Comparison of ENCODE assay signal across 14 cellular contexts in the genomic region with DNA sequence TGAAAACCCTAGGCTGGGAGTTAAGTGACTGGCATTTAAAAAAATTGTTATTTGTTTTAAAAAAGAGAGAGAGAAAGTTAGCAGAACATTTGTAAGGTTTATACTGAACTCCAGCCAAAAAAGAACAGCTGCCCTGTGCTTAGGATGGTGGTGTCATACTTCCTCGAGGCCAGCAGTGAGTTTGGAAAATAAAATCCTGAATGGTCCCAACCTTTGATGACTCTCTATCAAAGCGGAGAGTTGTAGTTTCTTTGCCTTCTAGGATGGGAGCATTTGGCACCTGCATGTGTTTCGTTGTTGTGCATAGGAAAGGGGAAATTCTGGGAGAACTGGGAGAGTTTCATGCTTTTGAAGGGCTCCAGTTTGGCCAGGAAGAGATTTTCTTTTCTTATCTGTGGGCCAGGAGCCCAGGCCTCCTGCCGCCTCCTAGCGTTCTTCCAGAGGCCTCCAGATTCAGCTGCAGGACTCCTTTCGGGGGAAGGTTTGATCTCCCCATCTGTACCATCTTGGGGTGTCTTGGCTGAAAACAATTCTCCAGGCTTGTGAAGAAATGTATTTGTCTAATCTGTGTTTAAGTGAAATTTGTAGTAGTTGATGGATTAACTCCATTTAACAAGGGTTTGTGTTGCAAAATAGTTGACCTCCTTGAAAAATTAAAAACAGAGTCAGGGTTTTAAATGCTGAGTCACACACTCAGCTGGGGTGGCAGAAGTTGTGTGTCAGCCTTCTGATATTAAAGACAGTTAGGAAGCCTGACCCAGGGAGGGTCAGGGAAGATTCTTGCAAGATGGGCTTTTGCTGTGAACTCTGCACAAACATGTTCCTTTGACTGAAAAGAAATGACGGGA.
A peak's percentile ranks its signal among the peaks of the same experiment; 100 is the strongest.
DNase-seq lines count a peak whose midpoint lies in the region; FAIRE-seq and TF ChIP-seq lines count a peak whose summit lies in the region.
"Had no signal": no experiment of that assay in that cellular context is flagged by ENCODE, and none has a peak within 500 bp of the region (broad histone marks: within the 10 kb centered on the region; RNA-seq: fewer than 3 reads in every experiment).

No MANE protein-coding gene starts in this region.

- no peaks in the 10 kb centered on the region for H4K20me1 ChIP-seq in astrocyte (ENCODE audit: insufficient read depth, low read length)

- H3K27ac Mint-ChIP-seq in astrocyte (ENCODE audit: unreplicated experiment): peak overlapping the region; percentile 16
- no peak overlapping the region for H3K27ac Mint-ChIP-seq in activated CD4-positive, alpha-beta T cell treated with anti-CD3 and anti-CD28 coated beads, Interleukin-2, amount 10 ng/mL, durations not matched to agents 24 days and 14 days
- H3K27ac Mint-ChIP-seq: activated CD4-positive, alpha-beta memory T cell treated with anti-CD3 and anti-CD28 coated beads for 36 hours; T-helper 17 cell had no signal

- H3K4me3 ChIP-seq in astrocyte (ENCODE audit: insufficient read depth, low read depth, low read length) (no peak overlapping the region), fibroblast of villous mesenchyme (ENCODE audit: low read depth, low read length) (no peak overlapping the region), skeletal muscle cell (ENCODE audit: low read depth, low read length) (no peak overlapping the region)

- FAIRE-seq in astrocyte (lab: Jason Lieb, UNC): no peak

- no peak overlapping the region for H3K9ac ChIP-seq in astrocyte (ENCODE audit: low read length)

- H3K4me1 Mint-ChIP-seq in astrocyte (ENCODE audit: low read depth, unreplicated experiment): peaks cover 19% of the 10 kb centered on the region
- H3K4me1 Mint-ChIP-seq in activated CD4-positive, alpha-beta T cell treated with anti-CD3 and anti-CD28 coated beads, Interleukin-2, amount 10 ng/mL, durations not matched to agents 24 days and 14 days: no peaks in the 10 kb centered on the region
- H3K4me1 Mint-ChIP-seq: T-helper 17 cell had no signal

- H3K27ac ChIP-seq in astrocyte (ENCODE audit: low read depth, low read length): no peak overlapping the region
- H3K27ac ChIP-seq: HL-60 had no signal

- H3K9me3 ChIP-seq in astrocyte (ENCODE audit: insufficient read depth, low read depth, low read length): no peaks in the 10 kb centered on the region

- TF ChIP-seq CTCF in astrocyte (IDR thresholded peaks at IDR 0.05; ENCODE audit: insufficient read depth, low read depth, low read length) (no peak), fibroblast of villous mesenchyme (IDR thresholded peaks at IDR 0.05; ENCODE audit: insufficient read depth, low read depth, low read length) (peak; percentile 36)

- no peaks in the 10 kb centered on the region for H3K27me3 ChIP-seq in astrocyte (ENCODE audit: insufficient read depth, low read length)

- no peak overlapping the region for H3K4me3 Mint-ChIP-seq in astrocyte (ENCODE audit: unreplicated experiment)
- H3K4me3 Mint-ChIP-seq in activated CD4-positive, alpha-beta T cell treated with anti-CD3 and anti-CD28 coated beads, Interleukin-2, amount 10 ng/mL, durations not matched to agents 24 days and 14 days: no peak overlapping the region
- H3K4me3 Mint-ChIP-seq: activated CD4-positive, alpha-beta memory T cell treated with anti-CD3 and anti-CD28 coated beads for 36 hours; T-helper 17 cell had no signal

- no peaks in the 10 kb centered on the region for H3K27me3 Mint-ChIP-seq in astrocyte (ENCODE audit: low read depth, unreplicated experiment)
- peaks cover 3% of the 10 kb centered on the region for H3K27me3 Mint-ChIP-seq in activated CD4-positive, alpha-beta T cell treated with anti-CD3 and anti-CD28 coated beads, Interleukin-2, amount 10 ng/mL, durations not matched to agents 24 days and 14 days

- peak overlapping the region; percentile 13 for H3K4me2 ChIP-seq in astrocyte (ENCODE audit: low read length)

- no peak overlapping the region for H2AFZ ChIP-seq in astrocyte (ENCODE audit: low read depth, low read length)

- intact Hi-C loops in activated CD4-positive, alpha-beta T cell treated with anti-CD3 and anti-CD28 coated beads, Interleukin-2, amount 10 ng/mL, durations not matched to agents 24 days and 14 days (cut with micrococcal nuclease): no loop called here

- DNase-seq in HCEC 1CT (peak; percentile 29), astrocyte (ENCODE audit: low read depth) (peak; percentile 26), fibroblast of villous mesenchyme (ENCODE audit: low read depth) (peak; percentile 60), skeletal muscle cell (ENCODE audit: low read depth) (peak; percentile 43), activated T-cell treated with anti-CD3 and anti-CD28 coated beads for 4 hours (no peak)
- no peak for DNase-seq in activated CD4-positive, alpha-beta T cell treated with anti-CD3 and anti-CD28 coated beads, Interleukin-2, amount 10 ng/mL, durations not matched to agents 24 days and 14 days
- DNase-seq in activated effector memory CD4-positive, alpha-beta T cell treated with anti-CD3 and anti-CD28 coated beads, Interleukin-2, amount 50 U/mL, for 16 hours: no peak
- no peak for DNase-seq in activated CD4-positive, alpha-beta T cell treated with anti-CD3 and anti-CD28 coated beads for 4 hours
- DNase-seq: activated CD4-positive, alpha-beta memory T cell treated with anti-CD3 and anti-CD28 coated beads for 36 hours; activated gamma-delta T cell; NCI-H2227 treated with DMSO at 0.1 percent for 48 hours; stimulated activated CD4-positive, alpha-beta T cell treated with anti-CD3 and anti-CD28 coated beads, Interleukin-12 subunit alpha, Interleukin-12 subunit beta, amount 100 ng/mL, for 4 hours; T-helper 17 cell had no signal

- H3K4me1 ChIP-seq in astrocyte (ENCODE audit: insufficient read depth, low read length): no peaks in the 10 kb centered on the region

- no peaks in the 10 kb centered on the region for H3K79me2 ChIP-seq in astrocyte (ENCODE audit: insufficient read depth, low read length)

- H3K36me3 Mint-ChIP-seq in astrocyte (ENCODE audit: low read depth, unreplicated experiment): no peaks in the 10 kb centered on the region
- no peaks in the 10 kb centered on the region for H3K36me3 Mint-ChIP-seq in activated CD4-positive, alpha-beta T cell treated with anti-CD3 and anti-CD28 coated beads, Interleukin-2, amount 10 ng/mL, durations not matched to agents 24 days and 14 days (ENCODE audit: low read depth)
- H3K36me3 Mint-ChIP-seq: activated CD4-positive, alpha-beta memory T cell treated with anti-CD3 and anti-CD28 coated beads for 36 hours had no signal

- H3K9me3 Mint-ChIP-seq in astrocyte (ENCODE audit: unreplicated experiment): peaks cover 12% of the 10 kb centered on the region
- H3K9me3 Mint-ChIP-seq in activated CD4-positive, alpha-beta T cell treated with anti-CD3 and anti-CD28 coated beads, Interleukin-2, amount 10 ng/mL, durations not matched to agents 24 days and 14 days: peaks cover 7% of the 10 kb centered on the region

- H3K36me3 ChIP-seq in astrocyte (ENCODE audit: insufficient read depth, low read length): no peaks in the 10 kb centered on the region

Comparison
In these comparisons a context has a peak if more than half of its experiments do, and no peak if none do; other contexts are left out.
1. DNase-seq: peak in HCEC 1CT (single experiment), astrocyte (single experiment), fibroblast of villous mesenchyme (single experiment) and skeletal muscle cell (single experiment); none in activated CD4-positive, alpha-beta T cell treated with anti-CD3 and anti-CD28 coated beads, Interleukin-2, amount 10 ng/mL, durations not matched to agents 24 days and 14 days (single experiment), activated effector memory CD4-positive, alpha-beta T cell treated with anti-CD3 and anti-CD28 coated beads, Interleukin-2, amount 50 U/mL, for 16 hours (single experiment), activated CD4-positive, alpha-beta T cell treated with anti-CD3 and anti-CD28 coated beads for 4 hours (0 of 2) and activated T-cell treated with anti-CD3 and anti-CD28 coated beads for 4 hours (single experiment).